ENCODE assay signal across 15 cellular contexts in genomic region chr2:159609933-159610523, GRCh38. TPM values are rescaled to one million over a fixed set of nuclear protein-coding genes. Genes with fewer than 3 reads are reported as not detected.
A peak's percentile ranks its signal among the peaks of the same experiment; 100 is the strongest.
DNase-seq lines count a peak whose midpoint lies in the region; ATAC-seq and FAIRE-seq lines count a peak whose summit lies in the region.
"Had no signal": no experiment of that assay in that cellular context is flagged by ENCODE, and none has a peak within 500 bp of the region (broad histone marks: within the 10 kb centered on the region; RNA-seq: fewer than 3 reads in every experiment).

No MANE protein-coding gene starts in this region.

- in situ Hi-C loops in ACHN (cut with HindIII; ENCODE audit: low pct_ligation_motif_present, low pct_unique_long_range_greater_than_20kb, low sequenced_read_pairs): no loop called here

- FAIRE-seq in small intestine (lab: Jason Lieb, UNC): no peak

- DNase-seq in NCI-H2171 treated with DMSO at 0.1 percent for 48 hours (lab: John Stamatoyannopoulos, UW): peak; percentile 82
- DNase-seq in NCI-H2171 (lab: John Stamatoyannopoulos, UW): no peak
- DNase-seq in NCI-H2227 treated with DMSO at 0.1 percent for 48 hours (lab: John Stamatoyannopoulos, UW): peak; percentile 95
- DNase-seq in left colon: no peak
- DNase-seq in small intestine: peak; percentile 62
- no peak for DNase-seq in ACHN
- DNase-seq in SIG-M5 treated with dmso at 0.1 percent for 504 hours (lab: John Stamatoyannopoulos, UW; ENCODE audit: unreplicated experiment): no peak
- DNase-seq: COR-L47, H7, head of caudate nucleus, NCI-H345, spleen, T-helper 2 cell had no signal

- no peaks in the 10 kb centered on the region for H3K36me3 ChIP-seq in small intestine (ENCODE audit: control insufficient read depth in 2 of 2, insufficient read depth in 2 of 2, low read length in 2 of 2)
- H3K36me3 ChIP-seq: spleen had no signal

- peak; percentile 41 for ATAC-seq in left colon
- ATAC-seq in GM19397 (IDR thresholded peaks at IDR 0.05; ENCODE audit: unreplicated experiment): no peak

- intact Hi-C loops in left colon (cut with DNase I, micrococcal nuclease): loop anchor here in 1 of 2 donors (5.0 kb wide), 1 partner anchor 102 kb away; the partner anchor contains the start of gene MARCHF7

- H3K4me1 ChIP-seq in small intestine (ENCODE audit: control insufficient read depth in 2 of 2, insufficient read depth in 1 of 2, low read depth in 1 of 2, low read length in 1 of 2): peaks cover 0 to 5% of the 10 kb centered on the region in 2 donors

- no peak overlapping the region for H3K27ac ChIP-seq in small intestine (ENCODE audit: low read depth in 1 of 2, low read length in 1 of 2)
- H3K27ac ChIP-seq: epithelial cell of prostate, spleen had no signal

- no peak overlapping the region for H3K4me3 ChIP-seq in small intestine (ENCODE audit: low read depth in 1 of 2, low read length in 2 of 2)
- H3K4me3 ChIP-seq: spleen had no signal

- H3K9me3 ChIP-seq in small intestine (ENCODE audit: control insufficient read depth, low read depth): no peaks in the 10 kb centered on the region
- H3K9me3 ChIP-seq: spleen had no signal

- H3K27me3 ChIP-seq in small intestine (ENCODE audit: control insufficient read depth in 2 of 2, insufficient read depth in 2 of 2, low read length in 2 of 2): no peaks in the 10 kb centered on the region
- H3K27me3 ChIP-seq: spleen had no signal

- WGBS in small intestine, 3 donors: 23 to 57% (median 42%) methylated on average over 4 of the region's 4 CpGs

RNA-seq across cellular contexts. Expression of gene BAZ2B, which starts 6.3 kb away (rescaled TPM):
- 10 to 100 TPM; 53.6 to 64.1 TPM for total RNA-seq in left colon
- 10 to 100 TPM; 12.2 to 16.3 (median 15.7) TPM for polyA plus RNA-seq in small intestine

Comparison
In these comparisons a context has a peak if more than half of its experiments do, and no peak if none do; other contexts are left out.
1. DNase-seq: peak in NCI-H2171 treated with DMSO at 0.1 percent for 48 hours (single experiment), NCI-H2227 treated with DMSO at 0.1 percent for 48 hours (single experiment) and small intestine (single experiment); none in NCI-H2171 (single experiment), left colon (0 of 2), ACHN (single experiment) and SIG-M5 treated with dmso at 0.1 percent for 504 hours (single experiment).